ENCODE assay signal across 27 cellular contexts in genomic region chr19:21430674-21431073, GRCh38.
"Had no signal": no experiment of that assay in that cellular context is flagged by ENCODE, and none has a peak within 500 bp of the region (broad histone marks: within the 10 kb centered on the region; RNA-seq: fewer than 3 reads in every experiment).

No MANE protein-coding gene starts in this region.

- H3K27ac ChIP-seq: cardiac muscle cell, KMS-11, PC-9, VCaP had no signal

- FAIRE-seq: astrocyte, TTC549 had no signal

- H3K4me3 ChIP-seq: cardiac muscle cell, PC-9 had no signal

- H3K27me3 ChIP-seq: cardiac muscle cell had no signal

- H3K9ac ChIP-seq: KMS-11 had no signal

- DNase-seq: activated CD4-positive, alpha-beta memory T cell treated with anti-CD3 and anti-CD28 coated beads for 36 hours; activated CD4-positive, alpha-beta T cell treated with anti-CD3 and anti-CD28 coated beads, Interleukin-2, amount 10 ng/mL, durations not matched to agents 7 days and 5 days; activated CD4-positive, CD25-positive, alpha-beta regulatory T cell; activated CD8-positive, alpha-beta memory T cell treated with anti-CD3 and anti-CD28 coated beads for 24 hours; activated effector memory CD4-positive, alpha-beta T cell treated with anti-CD3 and anti-CD28 coated beads, Interleukin-2, amount 50 U/mL, for 16 hours; activated naive CD4-positive, alpha-beta T cell treated with Interleukin-2 at 50 U/mL for 16 hours; activated naive CD8-positive, alpha-beta T cell treated with anti-CD3 and anti-CD28 coated beads, Interleukin-2, amount 50 U/mL, for 24 hours; activated T-cell treated with anti-CD3 and anti-CD28 coated beads, Interleukin-2, amount 50 U/mL, for 4 hours; amygdala; NCI-H1436; NCI-H187 treated with DMSO at 0.1 percent for 48 hours; NCI-H2081 treated with DMSO at 0.1 percent for 48 hours; NCI-H2171; NCI-H2227 treated with DMSO at 0.1 percent for 48 hours; NCI-H446 treated with DMSO at 0.1 percent for 48 hours; NCI-H524 treated with DMSO at 0.1 percent for 48 hours; PC-9; SIG-M5; T-cell; T-helper 2 cell; T1000 had no signal

- H3K36me3 ChIP-seq: cardiac muscle cell had no signal

- H3K4me2 ChIP-seq: KMS-11, PC-9 had no signal

- H2AFZ ChIP-seq: PC-9 had no signal

- ATAC-seq: activated naive CD4-positive, alpha-beta T cell treated with anti-CD3 and anti-CD28 coated beads, Interleukin-2, amount 50 U/mL, for 72 hours; activated naive CD8-positive, alpha-beta T cell treated with anti-CD3 and anti-CD28 coated beads, Interleukin-2, amount 50 U/mL, for 24 hours; activated T-cell treated with anti-CD3 and anti-CD28 coated beads, Interleukin-2, amount 50 U/mL, for 4 hours; T-cell had no signal
